ENCODE assay signal across 3 cellular contexts in the genomic region with DNA sequence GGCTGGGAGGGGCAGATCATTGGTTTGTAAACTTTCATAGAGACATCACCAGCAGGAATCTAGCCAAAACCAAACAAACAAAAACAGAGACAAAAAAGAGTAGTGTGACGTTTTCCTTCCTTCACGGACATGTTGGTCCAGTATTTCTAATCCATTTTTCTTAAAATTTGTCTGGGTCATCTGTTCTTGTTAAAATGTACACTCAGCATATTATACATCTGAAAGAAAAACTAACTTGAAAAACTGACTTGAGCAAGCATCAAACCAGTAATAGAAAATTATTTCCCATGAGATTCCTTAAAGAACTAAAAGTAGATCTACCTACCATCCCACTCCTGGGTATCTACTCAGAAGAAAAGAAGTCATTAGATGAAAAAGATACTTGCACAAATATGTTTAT.
TF ChIP-seq lines count a peak whose summit lies in the region.

No MANE protein-coding gene starts in this region.

TF ChIP-seq in HepG2, 621 proteins besides CTCF, POLR2A, EP300 and RAD21:
- TF ChIP-seq ZSCAN9 (CRISPR knock-in tag; IDR thresholded peaks at IDR 0.05; ENCODE audit: borderline replicate concordance) (no peak), MAFK (conservative IDR thresholded peaks at IDR 0.05 in 1 of 2, IDR thresholded peaks at IDR 0.05 in 1 of 2; ENCODE audit: low read length in 2 of 2) (peak; percentile 59 to 90; a peak in 3 of 4 replicates), ZNF34 (CRISPR knock-in tag; IDR thresholded peaks at IDR 0.05; ENCODE audit: borderline replicate concordance) (no peak), RARG (CRISPR knock-in tag; IDR thresholded peaks at IDR 0.05; ENCODE audit: low read depth) (no peak), AHR (CRISPR knock-in tag; IDR thresholded peaks at IDR 0.05) (no peak), MAFF (IDR thresholded peaks at IDR 0.05; ENCODE audit: low read depth, low read length) (peak; percentile 85), ARNT2 (CRISPR knock-in tag; IDR thresholded peaks at IDR 0.05; ENCODE audit: low read depth) (no peak)
- TF ChIP-seq, protein P1, sequence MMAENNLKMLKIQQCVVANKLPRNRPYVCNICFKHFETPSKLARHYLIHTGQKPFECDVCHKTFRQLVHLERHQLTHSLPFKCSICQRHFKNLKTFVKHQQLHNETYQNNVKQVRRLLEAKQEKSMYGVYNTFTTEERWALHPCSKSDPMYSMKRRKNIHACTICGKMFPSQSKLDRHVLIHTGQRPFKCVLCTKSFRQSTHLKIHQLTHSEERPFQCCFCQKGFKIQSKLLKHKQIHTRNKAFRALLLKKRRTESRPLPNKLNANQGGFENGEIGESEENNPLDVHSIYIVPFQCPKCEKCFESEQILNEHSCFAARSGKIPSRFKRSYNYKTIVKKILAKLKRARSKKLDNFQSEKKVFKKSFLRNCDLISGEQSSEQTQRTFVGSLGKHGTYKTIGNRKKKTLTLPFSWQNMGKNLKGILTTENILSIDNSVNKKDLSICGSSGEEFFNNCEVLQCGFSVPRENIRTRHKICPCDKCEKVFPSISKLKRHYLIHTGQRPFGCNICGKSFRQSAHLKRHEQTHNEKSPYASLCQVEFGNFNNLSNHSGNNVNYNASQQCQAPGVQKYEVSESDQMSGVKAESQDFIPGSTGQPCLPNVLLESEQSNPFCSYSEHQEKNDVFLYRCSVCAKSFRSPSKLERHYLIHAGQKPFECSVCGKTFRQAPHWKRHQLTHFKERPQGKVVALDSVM (CRISPR knock-in tag; IDR thresholded peaks at IDR 0.05), result no peak
- TF ChIP-seq, protein P2, sequence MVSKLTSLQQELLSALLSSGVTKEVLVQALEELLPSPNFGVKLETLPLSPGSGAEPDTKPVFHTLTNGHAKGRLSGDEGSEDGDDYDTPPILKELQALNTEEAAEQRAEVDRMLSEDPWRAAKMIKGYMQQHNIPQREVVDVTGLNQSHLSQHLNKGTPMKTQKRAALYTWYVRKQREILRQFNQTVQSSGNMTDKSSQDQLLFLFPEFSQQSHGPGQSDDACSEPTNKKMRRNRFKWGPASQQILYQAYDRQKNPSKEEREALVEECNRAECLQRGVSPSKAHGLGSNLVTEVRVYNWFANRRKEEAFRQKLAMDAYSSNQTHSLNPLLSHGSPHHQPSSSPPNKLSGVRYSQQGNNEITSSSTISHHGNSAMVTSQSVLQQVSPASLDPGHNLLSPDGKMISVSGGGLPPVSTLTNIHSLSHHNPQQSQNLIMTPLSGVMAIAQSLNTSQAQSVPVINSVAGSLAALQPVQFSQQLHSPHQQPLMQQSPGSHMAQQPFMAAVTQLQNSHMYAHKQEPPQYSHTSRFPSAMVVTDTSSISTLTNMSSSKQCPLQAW (CRISPR knock-in tag; IDR thresholded peaks at IDR 0.05), result no peak

TF ChIP-seq in IMR-90, 13 proteins besides CTCF, POLR2A, EP300 and RAD21:
- TF ChIP-seq MAFK (IDR thresholded peaks at IDR 0.05; ENCODE audit: low read depth, low read length) (peak; percentile 85), SMC3 (IDR thresholded peaks at IDR 0.05; ENCODE audit: low read depth, low read length) (no peak)

TF ChIP-seq in K562, 482 proteins besides CTCF, POLR2A, EP300 and RAD21 (continues in another document):
- TF ChIP-seq PTRF (tag; IDR thresholded peaks at IDR 0.05), result no peak
- no peak for TF ChIP-seq NRF1 (conservative IDR thresholded peaks at IDR 0.05 in 1 of 2, IDR thresholded peaks at IDR 0.05 in 1 of 2)
- no peak for TF ChIP-seq MECOM (CRISPR knock-in tag; IDR thresholded peaks at IDR 0.05)
- no peak for TF ChIP-seq CBX2 (IDR thresholded peaks at IDR 0.05; ENCODE audit: insufficient read depth, low read length, poor library complexity, severe bottlenecking)
- TF ChIP-seq KLF1 (tag; IDR thresholded peaks at IDR 0.05), result no peak
- TF ChIP-seq, protein P3, sequence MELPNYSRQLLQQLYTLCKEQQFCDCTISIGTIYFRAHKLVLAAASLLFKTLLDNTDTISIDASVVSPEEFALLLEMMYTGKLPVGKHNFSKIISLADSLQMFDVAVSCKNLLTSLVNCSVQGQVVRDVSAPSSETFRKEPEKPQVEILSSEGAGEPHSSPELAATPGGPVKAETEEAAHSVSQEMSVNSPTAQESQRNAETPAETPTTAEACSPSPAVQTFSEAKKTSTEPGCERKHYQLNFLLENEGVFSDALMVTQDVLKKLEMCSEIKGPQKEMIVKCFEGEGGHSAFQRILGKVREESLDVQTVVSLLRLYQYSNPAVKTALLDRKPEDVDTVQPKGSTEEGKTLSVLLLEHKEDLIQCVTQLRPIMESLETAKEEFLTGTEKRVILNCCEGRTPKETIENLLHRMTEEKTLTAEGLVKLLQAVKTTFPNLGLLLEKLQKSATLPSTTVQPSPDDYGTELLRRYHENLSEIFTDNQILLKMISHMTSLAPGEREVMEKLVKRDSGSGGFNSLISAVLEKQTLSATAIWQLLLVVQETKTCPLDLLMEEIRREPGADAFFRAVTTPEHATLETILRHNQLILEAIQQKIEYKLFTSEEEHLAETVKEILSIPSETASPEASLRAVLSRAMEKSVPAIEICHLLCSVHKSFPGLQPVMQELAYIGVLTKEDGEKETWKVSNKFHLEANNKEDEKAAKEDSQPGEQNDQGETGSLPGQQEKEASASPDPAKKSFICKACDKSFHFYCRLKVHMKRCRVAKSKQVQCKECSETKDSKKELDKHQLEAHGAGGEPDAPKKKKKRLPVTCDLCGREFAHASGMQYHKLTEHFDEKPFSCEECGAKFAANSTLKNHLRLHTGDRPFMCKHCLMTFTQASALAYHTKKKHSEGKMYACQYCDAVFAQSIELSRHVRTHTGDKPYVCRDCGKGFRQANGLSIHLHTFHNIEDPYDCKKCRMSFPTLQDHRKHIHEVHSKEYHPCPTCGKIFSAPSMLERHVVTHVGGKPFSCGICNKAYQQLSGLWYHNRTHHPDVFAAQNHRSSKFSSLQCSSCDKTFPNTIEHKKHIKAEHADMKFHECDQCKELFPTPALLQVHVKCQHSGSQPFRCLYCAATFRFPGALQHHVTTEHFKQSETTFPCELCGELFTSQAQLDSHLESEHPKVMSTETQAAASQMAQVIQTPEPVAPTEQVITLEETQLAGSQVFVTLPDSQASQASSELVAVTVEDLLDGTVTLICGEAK (IDR thresholded peaks at IDR 0.05), result no peak
- TF ChIP-seq, protein P3 (CRISPR knock-in tag; IDR thresholded peaks at IDR 0.05), result no peak
- TF ChIP-seq GTF2A2 (tag; IDR thresholded peaks at IDR 0.05), result no peak
- no peak for TF ChIP-seq SP2 (IDR thresholded peaks at IDR 0.05; ENCODE audit: extremely low read depth, low read depth, low read length, poor library complexity, severe bottlenecking)
- TF ChIP-seq HNRNPLL (IDR thresholded peaks at IDR 0.05; ENCODE audit: low read depth, low read length, poor library complexity, severe bottlenecking), result no peak
- no peak for TF ChIP-seq ZNF707 (CRISPR knock-in tag; conservative IDR thresholded peaks at IDR 0.05)
- TF ChIP-seq C11orf30 (IDR thresholded peaks at IDR 0.05; ENCODE audit: low read depth), result peak; percentile 63
- TF ChIP-seq, protein P4, sequence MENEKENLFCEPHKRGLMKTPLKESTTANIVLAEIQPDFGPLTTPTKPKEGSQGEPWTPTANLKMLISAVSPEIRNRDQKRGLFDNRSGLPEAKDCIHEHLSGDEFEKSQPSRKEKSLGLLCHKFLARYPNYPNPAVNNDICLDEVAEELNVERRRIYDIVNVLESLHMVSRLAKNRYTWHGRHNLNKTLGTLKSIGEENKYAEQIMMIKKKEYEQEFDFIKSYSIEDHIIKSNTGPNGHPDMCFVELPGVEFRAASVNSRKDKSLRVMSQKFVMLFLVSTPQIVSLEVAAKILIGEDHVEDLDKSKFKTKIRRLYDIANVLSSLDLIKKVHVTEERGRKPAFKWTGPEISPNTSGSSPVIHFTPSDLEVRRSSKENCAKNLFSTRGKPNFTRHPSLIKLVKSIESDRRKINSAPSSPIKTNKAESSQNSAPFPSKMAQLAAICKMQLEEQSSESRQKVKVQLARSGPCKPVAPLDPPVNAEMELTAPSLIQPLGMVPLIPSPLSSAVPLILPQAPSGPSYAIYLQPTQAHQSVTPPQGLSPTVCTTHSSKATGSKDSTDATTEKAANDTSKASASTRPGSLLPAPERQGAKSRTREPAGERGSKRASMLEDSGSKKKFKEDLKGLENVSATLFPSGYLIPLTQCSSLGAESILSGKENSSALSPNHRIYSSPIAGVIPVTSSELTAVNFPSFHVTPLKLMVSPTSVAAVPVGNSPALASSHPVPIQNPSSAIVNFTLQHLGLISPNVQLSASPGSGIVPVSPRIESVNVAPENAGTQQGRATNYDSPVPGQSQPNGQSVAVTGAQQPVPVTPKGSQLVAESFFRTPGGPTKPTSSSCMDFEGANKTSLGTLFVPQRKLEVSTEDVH (IDR thresholded peaks at IDR 0.05; ENCODE audit: low read depth, partially characterized antibody), result no peak
- no peak for TF ChIP-seq MED1 (CRISPR knock-in tag; IDR thresholded peaks at IDR 0.05; ENCODE audit: borderline replicate concordance)
- no peak for TF ChIP-seq CC2D1A (IDR thresholded peaks at IDR 0.05)
- no peak for TF ChIP-seq ZNF232 (CRISPR knock-in tag; IDR thresholded peaks at IDR 0.05)
- TF ChIP-seq ZFX (CRISPR knock-in tag; IDR thresholded peaks at IDR 0.05), result no peak
- TF ChIP-seq NCOR1 (IDR thresholded peaks at IDR 0.05), result no peak
- TF ChIP-seq HNRNPH1 (optimal IDR thresholded peaks at IDR 0.05; ENCODE audit: low read depth, low read length), result no peak
- TF ChIP-seq, protein P5, sequence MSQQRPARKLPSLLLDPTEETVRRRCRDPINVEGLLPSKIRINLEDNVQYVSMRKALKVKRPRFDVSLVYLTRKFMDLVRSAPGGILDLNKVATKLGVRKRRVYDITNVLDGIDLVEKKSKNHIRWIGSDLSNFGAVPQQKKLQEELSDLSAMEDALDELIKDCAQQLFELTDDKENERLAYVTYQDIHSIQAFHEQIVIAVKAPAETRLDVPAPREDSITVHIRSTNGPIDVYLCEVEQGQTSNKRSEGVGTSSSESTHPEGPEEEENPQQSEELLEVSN (IDR thresholded peaks at IDR 0.05; ENCODE audit: borderline replicate concordance in 1 of 2, extremely low read depth in 1 of 2, insufficient read depth in 1 of 2, insufficient read length in 1 of 2, low read depth in 1 of 2, low read length in 1 of 2, poor library complexity in 1 of 2, severe bottlenecking in 1 of 2), result no peak
- TF ChIP-seq, protein P6, sequence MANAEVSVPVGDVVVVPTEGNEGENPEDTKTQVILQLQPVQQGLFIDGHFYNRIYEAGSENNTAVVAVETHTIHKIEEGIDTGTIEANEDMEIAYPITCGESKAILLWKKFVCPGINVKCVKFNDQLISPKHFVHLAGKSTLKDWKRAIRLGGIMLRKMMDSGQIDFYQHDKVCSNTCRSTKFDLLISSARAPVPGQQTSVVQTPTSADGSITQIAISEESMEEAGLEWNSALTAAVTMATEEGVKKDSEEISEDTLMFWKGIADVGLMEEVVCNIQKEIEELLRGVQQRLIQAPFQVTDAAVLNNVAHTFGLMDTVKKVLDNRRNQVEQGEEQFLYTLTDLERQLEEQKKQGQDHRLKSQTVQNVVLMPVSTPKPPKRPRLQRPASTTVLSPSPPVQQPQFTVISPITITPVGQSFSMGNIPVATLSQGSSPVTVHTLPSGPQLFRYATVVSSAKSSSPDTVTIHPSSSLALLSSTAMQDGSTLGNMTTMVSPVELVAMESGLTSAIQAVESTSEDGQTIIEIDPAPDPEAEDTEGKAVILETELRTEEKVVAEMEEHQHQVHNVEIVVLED (CRISPR knock-in tag; IDR thresholded peaks at IDR 0.05), result no peak
- TF ChIP-seq ZNF274 (IDR thresholded peaks at IDR 0.05; ENCODE audit: borderline replicate concordance, low read depth, low read length), result no peak
- no peak for TF ChIP-seq MCM3 (IDR thresholded peaks at IDR 0.05)
- no peak for TF ChIP-seq HMGN3 (IDR thresholded peaks at IDR 0.05; ENCODE audit: borderline replicate concordance, extremely low read depth, insufficient read length, low read depth, low read length)
- no peak for TF ChIP-seq NFE2L1 (tag; IDR thresholded peaks at IDR 0.05; ENCODE audit: borderline replicate concordance, low read depth)
- peak; percentile 60; the same call in 1 of the 2 replicates for TF ChIP-seq MAFF (IDR thresholded peaks at IDR 0.05; ENCODE audit: low read length)
- TF ChIP-seq ZC3H4 (CRISPR knock-in tag; IDR thresholded peaks at IDR 0.05; ENCODE audit: borderline replicate concordance), result no peak
- TF ChIP-seq MAFG (tag; conservative IDR thresholded peaks at IDR 0.05), result peak; percentile 55
- TF ChIP-seq, protein P7, sequence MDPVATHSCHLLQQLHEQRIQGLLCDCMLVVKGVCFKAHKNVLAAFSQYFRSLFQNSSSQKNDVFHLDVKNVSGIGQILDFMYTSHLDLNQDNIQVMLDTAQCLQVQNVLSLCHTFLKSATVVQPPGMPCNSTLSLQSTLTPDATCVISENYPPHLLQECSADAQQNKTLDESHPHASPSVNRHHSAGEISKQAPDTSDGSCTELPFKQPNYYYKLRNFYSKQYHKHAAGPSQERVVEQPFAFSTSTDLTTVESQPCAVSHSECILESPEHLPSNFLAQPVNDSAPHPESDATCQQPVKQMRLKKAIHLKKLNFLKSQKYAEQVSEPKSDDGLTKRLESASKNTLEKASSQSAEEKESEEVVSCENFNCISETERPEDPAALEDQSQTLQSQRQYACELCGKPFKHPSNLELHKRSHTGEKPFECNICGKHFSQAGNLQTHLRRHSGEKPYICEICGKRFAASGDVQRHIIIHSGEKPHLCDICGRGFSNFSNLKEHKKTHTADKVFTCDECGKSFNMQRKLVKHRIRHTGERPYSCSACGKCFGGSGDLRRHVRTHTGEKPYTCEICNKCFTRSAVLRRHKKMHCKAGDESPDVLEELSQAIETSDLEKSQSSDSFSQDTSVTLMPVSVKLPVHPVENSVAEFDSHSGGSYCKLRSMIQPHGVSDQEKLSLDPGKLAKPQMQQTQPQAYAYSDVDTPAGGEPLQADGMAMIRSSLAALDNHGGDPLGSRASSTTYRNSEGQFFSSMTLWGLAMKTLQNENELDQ (CRISPR knock-in tag; IDR thresholded peaks at IDR 0.05; ENCODE audit: borderline replicate concordance), result no peak
